Comparison of ENCODE assay signal across 8 cellular contexts in the genomic region with DNA sequence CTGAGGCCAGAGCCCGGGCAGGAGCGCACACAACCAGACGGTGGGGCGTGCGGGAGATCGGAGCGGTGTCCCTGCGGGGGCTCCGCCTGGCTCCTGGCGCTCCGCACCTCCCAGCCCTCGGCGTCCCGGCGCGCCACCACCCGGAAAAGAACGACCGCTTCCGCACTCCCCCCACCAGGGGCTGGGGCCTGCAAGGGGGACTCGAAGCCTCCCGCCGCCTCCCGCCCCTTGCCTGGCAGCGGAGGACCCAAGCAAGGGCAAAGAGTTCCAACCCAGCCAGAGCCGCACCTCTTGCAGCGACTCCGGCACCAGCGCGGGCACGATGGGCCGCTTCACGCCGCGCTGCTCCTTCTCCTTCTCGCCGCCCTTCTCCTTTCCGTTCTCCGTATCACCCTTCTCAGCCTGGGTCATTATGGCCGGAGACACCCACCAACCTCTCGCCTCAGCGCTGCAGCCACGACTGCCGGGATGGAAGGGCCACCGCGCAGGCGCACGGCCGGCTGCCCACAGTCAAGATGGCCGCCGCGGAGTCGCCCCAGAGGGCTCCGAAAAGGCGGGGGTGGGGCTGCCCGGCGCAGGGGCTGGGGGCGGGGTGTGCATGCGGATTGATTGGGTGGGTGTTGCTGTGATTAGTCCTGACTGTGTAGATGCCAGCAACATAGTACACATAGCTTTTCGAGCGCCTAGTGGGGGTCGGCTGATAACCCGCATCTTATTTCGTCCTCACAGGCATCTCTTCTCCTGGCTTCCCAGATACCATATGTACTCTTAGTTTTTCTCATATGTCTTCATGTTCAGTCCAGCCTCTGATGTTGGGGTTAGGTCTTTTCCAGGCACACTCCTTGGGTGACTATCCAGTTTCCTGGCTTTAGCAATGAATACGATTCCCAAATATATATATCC. TPM values are rescaled to one million over a fixed set of nuclear protein-coding genes. Genes with fewer than 3 reads are reported as not detected.
DNase-seq lines count a peak whose midpoint lies in the region; ATAC-seq and TF ChIP-seq lines count a peak whose summit lies in the region.

TSS of gene ACTR8 (minus strand) at position 462 of the 903 bp plus-strand sequence. CDS start at position 411, 51 bp downstream.

- H3K9me3 Mint-ChIP-seq in H9 (no peaks in the 10 kb centered on the region), glutamatergic neuron (ENCODE audit: unreplicated experiment) (peaks cover 8% of the 10 kb centered on the region)
- H3K9me3 Mint-ChIP-seq in activated naive CD4-positive, alpha-beta T cell treated with anti-CD3 and anti-CD28 coated beads, Interleukin-2, amount 50 U/mL, for 72 hours, result peaks cover 0 to 4% of the 10 kb centered on the region in 2 donors

- H3K27ac Mint-ChIP-seq in H9 (peak within 1 kb of the TSS; percentile 97 to 98 (median 98)), glutamatergic neuron (ENCODE audit: unreplicated experiment) (peak within 1 kb of the TSS; percentile 99)
- H3K27ac Mint-ChIP-seq in activated naive CD4-positive, alpha-beta T cell treated with anti-CD3 and anti-CD28 coated beads, Interleukin-2, amount 50 U/mL, for 72 hours, result peak within 1 kb of the TSS; percentile 89 to 100

- H3K9me3 ChIP-seq in H9 (ENCODE audit: control insufficient read depth, low read depth, low read length), result no peaks in the 10 kb centered on the region
- no peaks in the 10 kb centered on the region for H3K9me3 ChIP-seq in MM.1S (replicated peaks; ENCODE audit: insufficient read depth, low read length)
- H3K9me3 ChIP-seq in osteoblast (ENCODE audit: low read depth, low read length), result no peaks in the 10 kb centered on the region
- no peaks in the 10 kb centered on the region for H3K9me3 ChIP-seq in testis

- no peak within 1 kb of the TSS for H3K27ac ChIP-seq in H9 (ENCODE audit: insufficient read length, low read depth, low read length)
- peak within 1 kb of the TSS; percentile 65 for H3K27ac ChIP-seq in MM.1S (ENCODE audit: low read length)
- peak within 1 kb of the TSS; percentile 80 for H3K27ac ChIP-seq in osteoblast (ENCODE audit: low read depth, low read length)
- H3K27ac ChIP-seq in testis, result peak within 1 kb of the TSS; percentile 76 to 80

- no peak within 1 kb of the TSS for H3T11ph ChIP-seq in H9 (ENCODE audit: low read length)

- H3K4me3 Mint-ChIP-seq in H9 (peak within 1 kb of the TSS; percentile 96 to 99), glutamatergic neuron (ENCODE audit: unreplicated experiment) (peak within 1 kb of the TSS; percentile 98)

- intact Hi-C loops in testis (cut with DNase I; ENCODE audit: low total_unique reads), result no loop called here

- H2BK120ac ChIP-seq in H9 (ENCODE audit: low read depth, low read length, poor library complexity, severe bottlenecking), result no peak within 1 kb of the TSS

- no peaks in the 10 kb centered on the region for H3K79me1 ChIP-seq in H9 (ENCODE audit: insufficient read depth, low read depth, low read length, poor library complexity, severe bottlenecking)

- no peak within 1 kb of the TSS for H3K4ac ChIP-seq in H9 (ENCODE audit: low read depth, low read length)

- peak within 1 kb of the TSS; percentile 96 for H3K18ac ChIP-seq in H9 (ENCODE audit: insufficient read length, low read depth, low read length)

- H3K4me1 ChIP-seq in H9 (ENCODE audit: insufficient read depth, low read length) (peaks cover 5% of the 10 kb centered on the region; the same call in 1 of the 2 replicates), MM.1S (ENCODE audit: low read length) (peaks cover 14% of the 10 kb centered on the region), osteoblast (ENCODE audit: insufficient read depth, low read length) (peaks cover 9% of the 10 kb centered on the region), testis (peaks cover 11% of the 10 kb centered on the region)

- H3K79me2 ChIP-seq in H9 (ENCODE audit: insufficient read depth, low read length) (no peaks in the 10 kb centered on the region), MM.1S (ENCODE audit: low read length) (peaks cover 30% of the 10 kb centered on the region), osteoblast (ENCODE audit: insufficient read depth, low read length) (peaks cover 22% of the 10 kb centered on the region)

- TF ChIP-seq CTCF in H9 (conservative IDR thresholded peaks at IDR 0.05) (peak; percentile 41; the same call in 2 of the 3 replicates), MM.1S (IDR thresholded peaks at IDR 0.05; ENCODE audit: low read length) (no peak), glutamatergic neuron (IDR thresholded peaks at IDR 0.05; ENCODE audit: partially characterized antibody, unreplicated experiment) (peak; percentile 49), osteoblast (IDR thresholded peaks at IDR 0.05; ENCODE audit: extremely low read depth, low read depth, low read length) (no peak), testis (IDR thresholded peaks at IDR 0.05) (peak in 2 of 3 experiments; percentile 20 to 32)

- H3K9me2 ChIP-seq in MM.1S (replicated peaks; ENCODE audit: insufficient read depth, low read length), result no peaks in the 10 kb centered on the region

- ATAC-seq in activated naive CD4-positive, alpha-beta T cell treated with anti-CD3 and anti-CD28 coated beads, Interleukin-2, amount 50 U/mL, for 72 hours, result peak; percentile 89 to 93

- H4K20me1 ChIP-seq in H9 (ENCODE audit: control insufficient read depth, insufficient read depth, insufficient read length) (no peaks in the 10 kb centered on the region), MM.1S (ENCODE audit: insufficient read depth, low read length) (no peaks in the 10 kb centered on the region), osteoblast (ENCODE audit: insufficient read depth, low read length) (peaks cover 2% of the 10 kb centered on the region)

- H4K91ac ChIP-seq in H9 (ENCODE audit: insufficient read length, low read depth, low read length), result no peak within 1 kb of the TSS

- H2BK20ac ChIP-seq in H9 (ENCODE audit: low read depth, low read length, poor library complexity, severe bottlenecking), result no peak within 1 kb of the TSS

- H3K36me3 ChIP-seq in MM.1S (replicated peaks; ENCODE audit: insufficient read depth, low read length) (peaks cover 6% of the 10 kb centered on the region), osteoblast (ENCODE audit: insufficient read depth, low read length) (peaks cover 51% of the 10 kb centered on the region), testis (ENCODE audit: low read depth, missing control alignments) (no peaks in the 10 kb centered on the region)

- H2AK5ac ChIP-seq in H9 (ENCODE audit: insufficient read length, low read length), result no peak within 1 kb of the TSS

- peaks cover 9% of the 10 kb centered on the region for H3K23me2 ChIP-seq in H9 (ENCODE audit: insufficient read length, low read depth, low read length, poor library complexity, severe bottlenecking)

- H3K56ac ChIP-seq in H9 (ENCODE audit: insufficient read length, low read depth, low read length), result no peak within 1 kb of the TSS

- H2BK5ac ChIP-seq in H9 (ENCODE audit: insufficient read length, low read length), result no peak within 1 kb of the TSS

- H3K27me3 Mint-ChIP-seq in H9 (ENCODE audit: low read depth) (no peaks in the 10 kb centered on the region), glutamatergic neuron (ENCODE audit: unreplicated experiment) (peaks cover 7% of the 10 kb centered on the region)

- H2AFZ ChIP-seq in H9 (ENCODE audit: low read length) (no peak within 1 kb of the TSS), MM.1S (ENCODE audit: low read length) (peak within 1 kb of the TSS; percentile 90), osteoblast (ENCODE audit: low read length) (peak within 1 kb of the TSS; percentile 88)

- no CpG with 5 or more reads among the region's 65 CpGs for WGBS in H9 (ENCODE audit: extremely low coverage, insufficient read length, low lambda C conversion rate)
- 1 to 3% methylated on average over 12 to 62 of the region's 65 CpGs for WGBS in testis, 2 donors

- peak within 1 kb of the TSS; percentile 86 for H3K4me2 ChIP-seq in H9 (ENCODE audit: insufficient read depth, insufficient read length, low read length)
- peak within 1 kb of the TSS; percentile 94 for H3K4me2 ChIP-seq in MM.1S (ENCODE audit: low read depth, low read length)
- H3K4me2 ChIP-seq in osteoblast (ENCODE audit: insufficient read depth, low read length), result peak within 1 kb of the TSS; percentile 87

- peak within 1 kb of the TSS; percentile 90 for H3K9ac ChIP-seq in H9 (ENCODE audit: extremely low read depth, insufficient read length, low read length)
- H3K9ac ChIP-seq in MM.1S (ENCODE audit: low read length), result peak within 1 kb of the TSS; percentile 87

- H2BK12ac ChIP-seq in H9 (ENCODE audit: insufficient read length, low read depth, low read length), result no peak within 1 kb of the TSS

- H3K14ac ChIP-seq in H9 (ENCODE audit: insufficient read depth, low read length), result peak within 1 kb of the TSS; percentile 98

- peaks cover 9% of the 10 kb centered on the region for H3F3A ChIP-seq in MM.1S (ENCODE audit: insufficient read depth, low read length)

- TF ChIP-seq POLR2A in testis (IDR thresholded peaks at IDR 0.05), result no peak

- H4K5ac ChIP-seq in H9 (ENCODE audit: insufficient read length, low read depth, low read length), result no peak within 1 kb of the TSS

- DNase-seq in GM03348 (ENCODE audit: low spot score) (peak; percentile 97), H9 (peak; percentile 93), MM.1S (peak; percentile 77), SKM-1 (lab: John Stamatoyannopoulos, UW; ENCODE audit: unreplicated experiment) (peak; percentile 66), glutamatergic neuron (peak; percentile 96), osteoblast (ENCODE audit: insufficient read length, low spot score, missing footprints) (peak; percentile 96), testis (peak; percentile 89)
- peak; percentile 86 to 90 for DNase-seq in activated naive CD4-positive, alpha-beta T cell treated with anti-CD3 and anti-CD28 coated beads, Interleukin-2, amount 50 U/mL, for 72 hours (ENCODE audit: low spot score in 2 of 2)

- peaks cover 11 to 12% of the 10 kb centered on the region in 2 experiments for H3K4me1 Mint-ChIP-seq in H9
- peaks cover 10% of the 10 kb centered on the region for H3K4me1 Mint-ChIP-seq in glutamatergic neuron (ENCODE audit: low read depth, unreplicated experiment)

- H3K36me3 Mint-ChIP-seq in H9 (ENCODE audit: insufficient read depth in 1 of 3, low read depth in 3 of 3) (peaks cover 17 to 44% (median 44%) of the 10 kb centered on the region in 3 experiments; a peak in 6 of 7 replicates), glutamatergic neuron (ENCODE audit: unreplicated experiment) (no peaks in the 10 kb centered on the region)
- peaks cover 12 to 19% of the 10 kb centered on the region in 2 donors for H3K36me3 Mint-ChIP-seq in activated naive CD4-positive, alpha-beta T cell treated with anti-CD3 and anti-CD28 coated beads, Interleukin-2, amount 50 U/mL, for 72 hours

- H3K4me3 ChIP-seq in MM.1S (ENCODE audit: low read length) (peak within 1 kb of the TSS; percentile 96), osteoblast (ENCODE audit: insufficient read depth, low read length) (peak within 1 kb of the TSS; percentile 90), testis (peak within 1 kb of the TSS; percentile 73 to 91)

- H3K27me3 ChIP-seq in H9 (ENCODE audit: insufficient read depth, low read length), result no peaks in the 10 kb centered on the region
- H3K27me3 ChIP-seq in MM.1S (replicated peaks; ENCODE audit: insufficient read depth, low read length), result no peaks in the 10 kb centered on the region
- H3K27me3 ChIP-seq in osteoblast (ENCODE audit: insufficient read depth, low read length), result no peaks in the 10 kb centered on the region
- no peaks in the 10 kb centered on the region for H3K27me3 ChIP-seq in testis

- no peak within 1 kb of the TSS for H3K23ac ChIP-seq in H9 (ENCODE audit: insufficient read length, low read depth, low read length)

- no peak within 1 kb of the TSS for H4K8ac ChIP-seq in H9 (replicated peaks; ENCODE audit: insufficient read length, low read depth, low read length)

- no peak within 1 kb of the TSS for H2BK15ac ChIP-seq in H9 (ENCODE audit: low read depth, low read length)

RNA-seq across cellular contexts. Expression of gene ACTR8, which starts in this region (rescaled TPM):
- 36.7 and 39.2 TPM in 2 replicates for total RNA-seq in H9 (2021)
- 10 to 100 TPM; 21.8 to 33.8 TPM for total RNA-seq in activated naive CD4-positive, alpha-beta T cell treated with anti-CD3 and anti-CD28 coated beads, Interleukin-2, amount 50 U/mL, for 72 hours
- total RNA-seq in glutamatergic neuron (ENCODE audit: unreplicated experiment), result 59.4 TPM
- total RNA-seq in osteoblast, result 35.1 and 48.9 TPM in 2 replicates
- total RNA-seq in testis, result 10 to 100 TPM; 47.0 to 56.4 TPM
- 60.1 TPM for polyA plus RNA-seq in testis (ENCODE audit: insufficient read depth, low read depth, low replicate concordance)

Comparison
In these comparisons a context has a peak if more than half of its experiments do, and no peak if none do; other contexts are left out.
1. CTCF ChIP-seq: peak in H9 (single experiment), glutamatergic neuron (single experiment) and testis (2 of 3); none in MM.1S (single experiment) and osteoblast (single experiment).
2. Peak in every context shown above with its lines, with median percentiles within 50 percentile points of each other: DNase-seq, H3K4me2 ChIP-seq, H3K27ac Mint-ChIP-seq and H3K4me3 ChIP-seq.